In the genomic region with DNA sequence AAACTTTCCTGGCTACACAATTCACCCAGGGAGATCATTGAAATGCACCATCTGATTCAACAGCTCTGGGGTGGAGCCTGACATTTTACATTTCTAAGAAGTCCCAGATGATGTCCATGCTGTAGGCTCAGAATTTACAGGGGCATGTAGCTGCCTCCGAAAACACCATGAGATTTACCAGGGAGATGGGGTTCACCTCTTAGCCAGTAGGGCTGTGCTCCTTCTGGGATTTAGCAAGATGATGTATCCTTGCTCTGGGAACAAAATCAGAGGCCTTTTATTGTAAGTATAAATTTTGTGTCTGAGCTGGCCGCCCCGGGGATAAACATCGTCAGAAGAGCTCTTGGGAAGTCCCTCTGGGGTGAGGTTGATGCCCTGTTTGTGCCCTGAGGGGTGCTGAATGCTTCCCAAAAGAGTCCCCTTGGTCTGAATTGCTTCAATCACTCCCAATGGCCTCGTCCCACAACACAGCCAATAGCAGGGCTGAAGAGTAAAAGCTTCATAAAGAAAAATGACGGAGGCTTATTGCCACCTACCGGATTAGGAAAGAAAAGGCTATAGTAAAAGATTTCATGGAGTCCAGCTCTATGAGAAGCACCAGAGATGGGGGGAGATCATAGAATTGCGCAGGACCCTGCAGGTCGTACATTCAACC, we compare ENCODE assay signal across 8 cellular contexts. TPM values are rescaled to one million over a fixed set of nuclear protein-coding genes. Genes with fewer than 3 reads are reported as not detected.
DNase-seq lines count a peak whose midpoint lies in the region; ATAC-seq, FAIRE-seq and TF ChIP-seq lines count a peak whose summit lies in the region.

No MANE protein-coding gene starts in this region.

- no peaks in the 10 kb centered on the region for H3K9me3 ChIP-seq in gastrocnemius medialis

- intact Hi-C loops in gastrocnemius medialis (cut with DNase I; ENCODE audit: low total_unique reads) = no loop called here

- H3K4me3 ChIP-seq in GM06990 (replicated peaks; ENCODE audit: low read depth, low read length) (no peak overlapping the region), gastrocnemius medialis (no peak overlapping the region)

- FAIRE-seq in HTR-8/SVneo (lab: Jason Lieb, UNC) = no peak

- H3K27me3 ChIP-seq in GM06990 (replicated peaks; ENCODE audit: control insufficient read depth, insufficient read depth, low read length) (no peaks in the 10 kb centered on the region), gastrocnemius medialis (peaks cover 0 to 5% (median 3%) of the 10 kb centered on the region in 3 donors)

- H3K27ac ChIP-seq in gastrocnemius medialis = no peak overlapping the region

- in situ Hi-C loops in SK-MEL-5 (cut with HindIII; ENCODE audit: low pct_unique_long_range_greater_than_20kb, low sequenced_read_pairs) (no loop called here), gastrocnemius medialis (cut with MboI; ENCODE audit: low sequenced_read_pairs in 4 of 4) (loop anchor here in 1 of 4 donors (25.0 kb wide), 1 partner anchor 91 kb away; no protein-coding TSS in a partner anchor)

- no peak for DNase-seq in GM06990 (ENCODE audit: extremely low read depth, insufficient read length)
- peak; percentile 48 for DNase-seq in HTR-8/SVneo (ENCODE audit: insufficient read length, low spot score)
- peak; percentile 86 for DNase-seq in SK-MEL-5 (ENCODE audit: low read depth, low spot score)
- peak; percentile 52 for DNase-seq in hepatic stellate cell (ENCODE audit: low spot score)
- no peak for DNase-seq in gastrocnemius medialis
- DNase-seq in stimulated activated CD4-positive, alpha-beta T cell treated with anti-CD3 and anti-CD28 coated beads, Interleukin-1b, Interleukin-23, amount 100 ng/mL, for 48 hours = no peak
- no peak for DNase-seq in activated CD4-positive, CD25-positive, alpha-beta regulatory T cell (lab: John Stamatoyannopoulos, UW)

- TF ChIP-seq CTCF in GM06990 (IDR thresholded peaks at IDR 0.05; ENCODE audit: insufficient read depth, low read length, poor library complexity, severe bottlenecking) (peak; percentile 54), gastrocnemius medialis (IDR thresholded peaks at IDR 0.05 in 4 of 5, conservative IDR thresholded peaks at IDR 0.05 in 1 of 5) (no peak)

- no peaks in the 10 kb centered on the region for H3K4me1 ChIP-seq in gastrocnemius medialis

- no peak for TF ChIP-seq POLR2A in gastrocnemius medialis (IDR thresholded peaks at IDR 0.05)

- ATAC-seq in gastrocnemius medialis = no peak
- no peak for ATAC-seq in HG03196 (IDR thresholded peaks at IDR 0.05; ENCODE audit: unreplicated experiment)

- H3K36me3 ChIP-seq in GM06990 (ENCODE audit: control insufficient read depth, insufficient read depth, low read length) = no peaks in the 10 kb centered on the region
- H3K36me3 ChIP-seq in gastrocnemius medialis = no peaks in the 10 kb centered on the region

RNA-seq across cellular contexts. Expression of gene API5, which starts 33.4 kb away (rescaled TPM):
- 91.3 and 96.2 TPM in 2 replicates for total RNA-seq in SK-MEL-5 (2014; rRNA removed; shearing (Covaris generic))
- polyA plus RNA-seq in SK-MEL-5 (2015; cell fraction: cytosol; rRNA removed) = 119 and 126 TPM in 2 replicates
- 65.9 and 89.8 TPM in 2 replicates for polyA plus RNA-seq in SK-MEL-5 (2015; cell fraction: nucleus; rRNA removed)
- 10 to 100 TPM; 54.0 to 68.5 (median 57.3) TPM for total RNA-seq in gastrocnemius medialis

Comparison
In these comparisons a context has a peak if more than half of its experiments do, and no peak if none do; other contexts are left out.
1. DNase-seq: peak in HTR-8/SVneo (single experiment), SK-MEL-5 (single experiment) and hepatic stellate cell (single experiment); none in GM06990 (single experiment), gastrocnemius medialis (0 of 2), stimulated activated CD4-positive, alpha-beta T cell treated with anti-CD3 and anti-CD28 coated beads, Interleukin-1b, Interleukin-23, amount 100 ng/mL, for 48 hours (single experiment) and activated CD4-positive, CD25-positive, alpha-beta regulatory T cell (0 of 4).